Comparison of ENCODE assay signal across 3 cellular contexts in genomic region chr3:13251166-13251892, GRCh38.
A peak's percentile ranks its signal among the peaks of the same experiment; 100 is the strongest.
TF ChIP-seq lines count a peak whose summit lies in the region.

No MANE protein-coding gene starts in this region.

TF ChIP-seq in HEK293, 187 proteins besides CTCF, POLR2A, EP300 and RAD21 (continued from another document):
- TF ChIP-seq GLIS1 (tag by site-specific recombination; IDR thresholded peaks at IDR 0.05), result peak; percentile 29; the same call in 1 of the 2 replicates
- no peak for TF ChIP-seq ZNF610 (tag by site-specific recombination; IDR thresholded peaks at IDR 0.05; ENCODE audit: borderline replicate concordance)
- no peak for TF ChIP-seq ZNF248 (tag by site-specific recombination; IDR thresholded peaks at IDR 0.05)
TF ChIP-seq in HEK293: peak in this region for 2.

TF ChIP-seq in K562, 482 proteins besides CTCF, POLR2A, EP300 and RAD21 (continued from another document):
- no peak for TF ChIP-seq NKRF (IDR thresholded peaks at IDR 0.05; ENCODE audit: borderline replicate concordance)
- no peak for TF ChIP-seq ZC3H8 (IDR thresholded peaks at IDR 0.05)
- no peak for TF ChIP-seq MYNN (IDR thresholded peaks at IDR 0.05)
- TF ChIP-seq MYNN (CRISPR knock-in tag; IDR thresholded peaks at IDR 0.05), result no peak
- TF ChIP-seq NFIC (IDR thresholded peaks at IDR 0.05), result peak; percentile 51; the same call in 1 of the 2 replicates
- TF ChIP-seq ZSCAN32 (CRISPR knock-in tag; IDR thresholded peaks at IDR 0.05), result no peak

TF ChIP-seq in HepG2, 621 proteins besides CTCF, POLR2A, EP300 and RAD21 (continued from another document and continues in another):
- peak; percentile 91 for TF ChIP-seq HIC2 (CRISPR knock-in tag; IDR thresholded peaks at IDR 0.05; ENCODE audit: low read depth)
- peak; percentile 10 to 11; a peak in 1 of 4 replicates for TF ChIP-seq MAFK (conservative IDR thresholded peaks at IDR 0.05 in 1 of 2, IDR thresholded peaks at IDR 0.05 in 1 of 2; ENCODE audit: low read length in 2 of 2)
- TF ChIP-seq BCL6 (CRISPR knock-in tag; IDR thresholded peaks at IDR 0.05), result peak; percentile 42; the same call in 1 of the 2 replicates
- no peak for TF ChIP-seq LCORL (IDR thresholded peaks at IDR 0.05)
- 0 out of 2 replicates have a peak, but pooled peaks have one; percentile 35 for TF ChIP-seq LCORL (CRISPR knock-in tag; IDR thresholded peaks at IDR 0.05)
- TF ChIP-seq ARID5B (CRISPR knock-in tag; IDR thresholded peaks at IDR 0.05), result peak; percentile 59; the same call in 1 of the 2 replicates
- TF ChIP-seq ZNF839 (CRISPR knock-in tag; IDR thresholded peaks at IDR 0.05; ENCODE audit: borderline replicate concordance), result no peak
- no peak for TF ChIP-seq SOX6 (IDR thresholded peaks at IDR 0.05)
- TF ChIP-seq SOX6 (CRISPR knock-in tag; IDR thresholded peaks at IDR 0.05), result peak; percentile 52; the same call in 1 of the 2 replicates
- TF ChIP-seq HNF4G (IDR thresholded peaks at IDR 0.05; ENCODE audit: borderline replicate concordance, low read depth, low read length), result peak; percentile 69; the same call in 1 of the 2 replicates
- no peak for TF ChIP-seq HNF4G (CRISPR knock-in tag; IDR thresholded peaks at IDR 0.05; ENCODE audit: borderline replicate concordance, low read depth)
- peak; percentile 72; the same call in 1 of the 2 replicates for TF ChIP-seq RXRA (CRISPR knock-in tag; IDR thresholded peaks at IDR 0.05)
- peak; percentile 50; the same call in 1 of the 2 replicates for TF ChIP-seq HDAC2 (CRISPR knock-in tag; IDR thresholded peaks at IDR 0.05)
- 0 out of 2 replicates have a peak, but pooled peaks have one; percentile 65 for TF ChIP-seq ESRRA (CRISPR knock-in tag; IDR thresholded peaks at IDR 0.05; ENCODE audit: low read depth)
- TF ChIP-seq PPARG (CRISPR knock-in tag; conservative IDR thresholded peaks at IDR 0.05), result peak; percentile 84
- TF ChIP-seq RARA (CRISPR knock-in tag; IDR thresholded peaks at IDR 0.05), result peak; percentile 45; the same call in 1 of the 2 replicates
- no peak for TF ChIP-seq GLI4 (CRISPR knock-in tag; IDR thresholded peaks at IDR 0.05; ENCODE audit: borderline replicate concordance)
- TF ChIP-seq ZNF263 (CRISPR knock-in tag; IDR thresholded peaks at IDR 0.05), result 0 out of 2 replicates have a peak, but pooled peaks have one; percentile 29
- TF ChIP-seq HMG20A (CRISPR knock-in tag; IDR thresholded peaks at IDR 0.05; ENCODE audit: borderline replicate concordance), result peak; percentile 29; the same call in 1 of the 2 replicates
- TF ChIP-seq FOXA1 (IDR thresholded peaks at IDR 0.05), result no peak
- TF ChIP-seq FOXA1 (CRISPR knock-in tag; IDR thresholded peaks at IDR 0.05), result peak; percentile 58; the same call in 1 of the 2 replicates
- peak; percentile 17; the same call in 1 of the 2 replicates for TF ChIP-seq ZBTB33 (CRISPR knock-in tag; IDR thresholded peaks at IDR 0.05)
- TF ChIP-seq ZNF136 (CRISPR knock-in tag; IDR thresholded peaks at IDR 0.05; ENCODE audit: low read depth), result no peak
- peak; percentile 21; the same call in 1 of the 2 replicates for TF ChIP-seq ZGPAT (CRISPR knock-in tag; IDR thresholded peaks at IDR 0.05)
- peak; percentile 52 for TF ChIP-seq TEAD3 (CRISPR knock-in tag; optimal IDR thresholded peaks at IDR 0.05; ENCODE audit: borderline replicate concordance)
- TF ChIP-seq GATAD2A (CRISPR knock-in tag; IDR thresholded peaks at IDR 0.05), result peak; percentile 75
- peak; percentile 39; the same call in 1 of the 2 replicates for TF ChIP-seq THRA (CRISPR knock-in tag; IDR thresholded peaks at IDR 0.05; ENCODE audit: borderline replicate concordance)
- TF ChIP-seq ZNF446 (CRISPR knock-in tag; IDR thresholded peaks at IDR 0.05), result no peak
- TF ChIP-seq AGO2 (optimal IDR thresholded peaks at IDR 0.05; ENCODE audit: low read depth, low read length), result no peak
- TF ChIP-seq NR2F1 (CRISPR knock-in tag; IDR thresholded peaks at IDR 0.05), result peak in 1 of 2 experiments; percentile 44; a peak in 1 of 4 replicates
- no peak for TF ChIP-seq MTA3 (CRISPR knock-in tag; IDR thresholded peaks at IDR 0.05)
- no peak for TF ChIP-seq ZNF224 (CRISPR knock-in tag; IDR thresholded peaks at IDR 0.05)
- no peak for TF ChIP-seq ATF3 (CRISPR knock-in tag; IDR thresholded peaks at IDR 0.05)
- peak; percentile 23; the same call in 1 of the 2 replicates for TF ChIP-seq NCOA2 (CRISPR knock-in tag; IDR thresholded peaks at IDR 0.05)
- TF ChIP-seq ZNF792 (CRISPR knock-in tag; IDR thresholded peaks at IDR 0.05), result no peak
- TF ChIP-seq ZNF12 (CRISPR knock-in tag; IDR thresholded peaks at IDR 0.05), result peak; percentile 80; the same call in 1 of the 2 replicates
- TF ChIP-seq NCOR1 (IDR thresholded peaks at IDR 0.05; ENCODE audit: borderline replicate concordance, low read length), result peak; percentile 49; the same call in 1 of the 2 replicates
- 0 out of 2 replicates have a peak, but pooled peaks have one; percentile 12 for TF ChIP-seq ZBTB7B (CRISPR knock-in tag; IDR thresholded peaks at IDR 0.05)
- TF ChIP-seq SALL1 (CRISPR knock-in tag; IDR thresholded peaks at IDR 0.05), result peak; percentile 48
- TF ChIP-seq TBP (CRISPR knock-in tag; IDR thresholded peaks at IDR 0.05), result no peak
- 0 out of 2 replicates have a peak, but pooled peaks have one; percentile 50 for TF ChIP-seq PRDM10 (CRISPR knock-in tag; IDR thresholded peaks at IDR 0.05; ENCODE audit: low read depth)
- TF ChIP-seq HNRNPL (IDR thresholded peaks at IDR 0.05; ENCODE audit: low read depth, low read length), result 0 out of 2 replicates have a peak, but pooled peaks have one; percentile 59
